ENCODE assay signal across 24 cellular contexts in the genomic region with DNA sequence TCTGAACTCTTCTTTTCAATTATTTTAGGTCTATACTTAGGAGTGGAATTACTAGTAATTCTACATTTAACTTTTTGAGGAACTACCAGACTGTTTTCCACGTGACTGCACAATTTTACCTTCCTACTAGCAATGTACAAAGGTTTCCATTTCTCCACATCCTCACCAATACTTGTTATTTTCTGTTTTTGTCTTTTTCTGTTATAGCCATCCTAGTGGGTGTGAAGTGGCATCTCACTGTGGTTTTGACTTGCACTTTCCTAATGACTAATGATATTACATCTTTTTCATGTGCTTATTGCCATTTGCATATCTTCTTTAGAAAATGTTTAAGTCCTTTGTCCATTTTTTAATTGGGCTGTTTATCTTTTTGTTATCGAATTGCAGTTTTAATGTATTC.
DNase-seq lines count a peak whose midpoint lies in the region; ATAC-seq and TF ChIP-seq lines count a peak whose summit lies in the region.
"Had no signal": no experiment of that assay in that cellular context is flagged by ENCODE, and none has a peak within 500 bp of the region (broad histone marks: within the 10 kb centered on the region; RNA-seq: fewer than 3 reads in every experiment).

No MANE protein-coding gene starts in this region.

- no peak for TF ChIP-seq POLR2A in body of pancreas (IDR thresholded peaks at IDR 0.05)

- H3K4me1 ChIP-seq in body of pancreas = no peaks in the 10 kb centered on the region
- H3K4me1 ChIP-seq: BE2C had no signal

- peaks cover 0 to 4% of the 10 kb centered on the region in 2 donors for H3K9me3 Mint-ChIP-seq in stimulated activated naive B cell treated with anti-CD40 and anti-IgM and Interleukin-4, amounts not matched to agents 10 μg/mL and 1 μg/mL and 100 μg/mL, for 72 hours

- no peak overlapping the region for H3K4me3 ChIP-seq in GM12865 (ENCODE audit: low read depth, low read length)
- no peak overlapping the region for H3K4me3 ChIP-seq in body of pancreas
- H3K4me3 ChIP-seq: GM23248, SK-N-MC had no signal

- TF ChIP-seq CTCF in GM12865 (IDR thresholded peaks at IDR 0.05; ENCODE audit: insufficient read depth, low read depth, low read length, missing control alignments) = no peak
- TF ChIP-seq CTCF in body of pancreas (IDR thresholded peaks at IDR 0.05) = no peak

- H3K36me3 Mint-ChIP-seq in stimulated activated naive B cell treated with anti-CD40 and anti-IgM and Interleukin-4, amounts not matched to agents 10 μg/mL and 1 μg/mL and 100 μg/mL, for 72 hours = no peaks in the 10 kb centered on the region
- H3K36me3 Mint-ChIP-seq: CD14-positive monocyte; CD8-positive, alpha-beta memory T cell had no signal

- peaks cover 3 to 7% of the 10 kb centered on the region in 2 donors for H3K4me1 Mint-ChIP-seq in stimulated activated naive B cell treated with anti-CD40 and anti-IgM and Interleukin-4, amounts not matched to agents 10 μg/mL and 1 μg/mL and 100 μg/mL, for 72 hours
- H3K4me1 Mint-ChIP-seq: CD14-positive monocyte; CD8-positive, alpha-beta memory T cell; IgD-negative memory B cell had no signal

- no peaks in the 10 kb centered on the region for H3K27me3 ChIP-seq in body of pancreas
- H3K27me3 ChIP-seq: BE2C had no signal

- peak; percentile 86 for ATAC-seq in GM18520 (IDR thresholded peaks at IDR 0.05; ENCODE audit: unreplicated experiment)
- peak; percentile 56 for ATAC-seq in GM19463 (IDR thresholded peaks at IDR 0.05; ENCODE audit: unreplicated experiment)
- ATAC-seq in stimulated activated naive B cell treated with anti-CD40 and anti-IgM and Interleukin-4, amounts not matched to agents 10 μg/mL and 1 μg/mL and 100 μg/mL, for 72 hours (replicated peaks) = peak; percentile 43 to 61
- ATAC-seq in body of pancreas = no peak

- H3K27ac ChIP-seq in body of pancreas = no peak overlapping the region
- H3K27ac ChIP-seq: GM23248, KMS-11, SK-N-MC had no signal

- H3K27me3 Mint-ChIP-seq in stimulated activated naive B cell treated with anti-CD40 and anti-IgM and Interleukin-4, amounts not matched to agents 10 μg/mL and 1 μg/mL and 100 μg/mL, for 72 hours = peaks cover 0 to 6% of the 10 kb centered on the region in 2 donors
- H3K27me3 Mint-ChIP-seq: CD8-positive, alpha-beta memory T cell had no signal

- no peak overlapping the region for H3K4me3 Mint-ChIP-seq in stimulated activated naive B cell treated with anti-CD40 and anti-IgM and Interleukin-4, amounts not matched to agents 10 μg/mL and 1 μg/mL and 100 μg/mL, for 72 hours
- H3K4me3 Mint-ChIP-seq: CD14-positive monocyte; CD8-positive, alpha-beta memory T cell; IgD-negative memory B cell had no signal

- peak; percentile 11 for DNase-seq in GM12865 (ENCODE audit: low read depth)
- no peak for DNase-seq in stimulated activated naive B cell treated with anti-CD40 and anti-IgM and Interleukin-4, amounts not matched to agents 10 μg/mL and 1 μg/mL and 100 μg/mL, for 72 hours
- no peak for DNase-seq in HUDEP-2 (lab: John Stamatoyannopoulos, UW; ENCODE audit: unreplicated experiment in 76 of 76)
- DNase-seq in GF-D8 (lab: John Stamatoyannopoulos, UW) = no peak
- no peak for DNase-seq in body of pancreas
- DNase-seq: ACHN; BE2C; CD8-positive, alpha-beta memory T cell; DMS153; DND-41; GM23248; H7; MM.1S; NCI-H2029; NCI-H446; NCI-H524 treated with DMSO at 0.1 percent for 48 hours; NCI-H774; SIG-M5 had no signal

- no peaks in the 10 kb centered on the region for H3K9me3 ChIP-seq in body of pancreas
- H3K9me3 ChIP-seq: BE2C had no signal

- no peaks in the 10 kb centered on the region for H3K36me3 ChIP-seq in body of pancreas (replicated peaks in 1 of 2; ENCODE audit: insufficient read depth in 1 of 2, low read depth in 2 of 2)
- H3K36me3 ChIP-seq: BE2C had no signal

- H3K27ac Mint-ChIP-seq in stimulated activated naive B cell treated with anti-CD40 and anti-IgM and Interleukin-4, amounts not matched to agents 10 μg/mL and 1 μg/mL and 100 μg/mL, for 72 hours = no peak overlapping the region
- H3K27ac Mint-ChIP-seq: CD14-positive monocyte; CD8-positive, alpha-beta memory T cell; IgD-negative memory B cell had no signal

- intact Hi-C loops in body of pancreas (cut with DNase I) = no loop called here

- 70 to 73% methylated on average over 2 of the region's 2 CpGs for WGBS in body of pancreas, 2 donors
